1 cellular context compared by ENCODE assay signal in the genomic region with DNA sequence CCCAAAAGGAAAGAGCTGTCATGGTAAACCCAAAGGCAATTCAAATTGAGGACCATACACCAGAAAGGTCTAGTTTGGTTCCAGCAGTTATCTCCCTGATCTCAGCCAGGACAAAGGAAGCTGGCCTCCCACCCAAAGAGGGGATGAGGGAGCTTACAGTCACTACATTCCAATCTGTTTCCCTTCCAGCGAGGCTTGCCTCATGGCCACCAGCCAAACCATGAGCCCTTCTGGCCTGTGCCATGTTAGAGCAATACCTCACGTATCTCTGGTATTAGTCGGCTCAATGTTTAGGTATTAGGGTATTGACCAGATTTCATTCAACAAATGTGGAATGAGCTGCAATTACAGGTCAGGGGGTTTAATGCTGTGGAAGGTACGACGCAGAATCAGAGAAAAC.
TF ChIP-seq lines count a peak whose summit lies in the region.

No MANE protein-coding gene starts in this region.

TF ChIP-seq in SK-N-SH, 30 proteins besides CTCF, POLR2A, EP300 and RAD21:
- TF ChIP-seq CHD2 (IDR thresholded peaks at IDR 0.05; ENCODE audit: low read length, partially characterized antibody) (no peak), NFIC (IDR thresholded peaks at IDR 0.05; ENCODE audit: borderline replicate concordance) (peak; percentile 82), GABPA (IDR thresholded peaks at IDR 0.05; ENCODE audit: low read depth) (no peak), JUND (IDR thresholded peaks at IDR 0.05) (0 out of 2 replicates have a peak, but pooled peaks have one; percentile 34), YY1 (IDR thresholded peaks at IDR 0.05; ENCODE audit: low read depth) (no peak), FOSL2 (IDR thresholded peaks at IDR 0.05; ENCODE audit: borderline replicate concordance, low read depth) (peak; percentile 34; the same call in 1 of the 2 replicates), RFX5 (IDR thresholded peaks at IDR 0.05; ENCODE audit: low read length) (no peak), FOXM1 (IDR thresholded peaks at IDR 0.05; ENCODE audit: low read depth) (no peak), TAF1 (IDR thresholded peaks at IDR 0.05; ENCODE audit: borderline replicate concordance, low read depth, low read length) (no peak), POLR2AphosphoS5 (IDR thresholded peaks at IDR 0.05; ENCODE audit: low read depth, low read length) (no peak), TCF12 (IDR thresholded peaks at IDR 0.05) (peak; percentile 44; the same call in 1 of the 2 replicates), SMC3 (IDR thresholded peaks at IDR 0.05; ENCODE audit: low read depth, low read length) (no peak), NRF1 (IDR thresholded peaks at IDR 0.05; ENCODE audit: low read depth, low read length) (no peak), SIN3A (IDR thresholded peaks at IDR 0.05; ENCODE audit: borderline replicate concordance, low read depth, low read length) (no peak)
- TF ChIP-seq, protein P1, sequence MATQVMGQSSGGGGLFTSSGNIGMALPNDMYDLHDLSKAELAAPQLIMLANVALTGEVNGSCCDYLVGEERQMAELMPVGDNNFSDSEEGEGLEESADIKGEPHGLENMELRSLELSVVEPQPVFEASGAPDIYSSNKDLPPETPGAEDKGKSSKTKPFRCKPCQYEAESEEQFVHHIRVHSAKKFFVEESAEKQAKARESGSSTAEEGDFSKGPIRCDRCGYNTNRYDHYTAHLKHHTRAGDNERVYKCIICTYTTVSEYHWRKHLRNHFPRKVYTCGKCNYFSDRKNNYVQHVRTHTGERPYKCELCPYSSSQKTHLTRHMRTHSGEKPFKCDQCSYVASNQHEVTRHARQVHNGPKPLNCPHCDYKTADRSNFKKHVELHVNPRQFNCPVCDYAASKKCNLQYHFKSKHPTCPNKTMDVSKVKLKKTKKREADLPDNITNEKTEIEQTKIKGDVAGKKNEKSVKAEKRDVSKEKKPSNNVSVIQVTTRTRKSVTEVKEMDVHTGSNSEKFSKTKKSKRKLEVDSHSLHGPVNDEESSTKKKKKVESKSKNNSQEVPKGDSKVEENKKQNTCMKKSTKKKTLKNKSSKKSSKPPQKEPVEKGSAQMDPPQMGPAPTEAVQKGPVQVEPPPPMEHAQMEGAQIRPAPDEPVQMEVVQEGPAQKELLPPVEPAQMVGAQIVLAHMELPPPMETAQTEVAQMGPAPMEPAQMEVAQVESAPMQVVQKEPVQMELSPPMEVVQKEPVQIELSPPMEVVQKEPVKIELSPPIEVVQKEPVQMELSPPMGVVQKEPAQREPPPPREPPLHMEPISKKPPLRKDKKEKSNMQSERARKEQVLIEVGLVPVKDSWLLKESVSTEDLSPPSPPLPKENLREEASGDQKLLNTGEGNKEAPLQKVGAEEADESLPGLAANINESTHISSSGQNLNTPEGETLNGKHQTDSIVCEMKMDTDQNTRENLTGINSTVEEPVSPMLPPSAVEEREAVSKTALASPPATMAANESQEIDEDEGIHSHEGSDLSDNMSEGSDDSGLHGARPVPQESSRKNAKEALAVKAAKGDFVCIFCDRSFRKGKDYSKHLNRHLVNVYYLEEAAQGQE (IDR thresholded peaks at IDR 0.05; ENCODE audit: low read depth, low read length) = no peak
- TF ChIP-seq, protein P2, sequence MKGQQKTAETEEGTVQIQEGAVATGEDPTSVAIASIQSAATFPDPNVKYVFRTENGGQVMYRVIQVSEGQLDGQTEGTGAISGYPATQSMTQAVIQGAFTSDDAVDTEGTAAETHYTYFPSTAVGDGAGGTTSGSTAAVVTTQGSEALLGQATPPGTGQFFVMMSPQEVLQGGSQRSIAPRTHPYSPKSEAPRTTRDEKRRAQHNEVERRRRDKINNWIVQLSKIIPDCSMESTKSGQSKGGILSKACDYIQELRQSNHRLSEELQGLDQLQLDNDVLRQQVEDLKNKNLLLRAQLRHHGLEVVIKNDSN (IDR thresholded peaks at IDR 0.05; ENCODE audit: borderline replicate concordance, low read depth) = no peak
- TF ChIP-seq, protein P3, sequence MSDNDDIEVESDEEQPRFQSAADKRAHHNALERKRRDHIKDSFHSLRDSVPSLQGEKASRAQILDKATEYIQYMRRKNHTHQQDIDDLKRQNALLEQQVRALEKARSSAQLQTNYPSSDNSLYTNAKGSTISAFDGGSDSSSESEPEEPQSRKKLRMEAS (IDR thresholded peaks at IDR 0.05; ENCODE audit: low read depth) = no peak
- TF ChIP-seq, protein P4, sequence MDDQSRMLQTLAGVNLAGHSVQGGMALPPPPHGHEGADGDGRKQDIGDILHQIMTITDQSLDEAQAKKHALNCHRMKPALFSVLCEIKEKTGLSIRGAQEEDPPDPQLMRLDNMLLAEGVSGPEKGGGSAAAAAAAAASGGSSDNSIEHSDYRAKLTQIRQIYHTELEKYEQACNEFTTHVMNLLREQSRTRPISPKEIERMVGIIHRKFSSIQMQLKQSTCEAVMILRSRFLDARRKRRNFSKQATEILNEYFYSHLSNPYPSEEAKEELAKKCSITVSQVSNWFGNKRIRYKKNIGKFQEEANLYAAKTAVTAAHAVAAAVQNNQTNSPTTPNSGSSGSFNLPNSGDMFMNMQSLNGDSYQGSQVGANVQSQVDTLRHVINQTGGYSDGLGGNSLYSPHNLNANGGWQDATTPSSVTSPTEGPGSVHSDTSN (IDR thresholded peaks at IDR 0.05) = no peak
